7 cellular contexts compared by ENCODE assay signal in genomic region chr11:118998388-118998717, GRCh38. TPM values are rescaled to one million over a fixed set of nuclear protein-coding genes. Genes with fewer than 3 reads are reported as not detected.
DNase-seq lines count a peak whose midpoint lies in the region; ATAC-seq, FAIRE-seq and TF ChIP-seq lines count a peak whose summit lies in the region.
"Had no signal": no experiment of that assay in that cellular context is flagged by ENCODE, and none has a peak within 500 bp of the region (broad histone marks: within the 10 kb centered on the region; RNA-seq: fewer than 3 reads in every experiment).

No MANE protein-coding gene starts in this region.

- CTCF ChIA-PET in HEK293 (lab: Yijun Ruan, JAX) (interaction anchor here (0.6 to 2.1 kb wide), 5 partner anchors 17 to 330 kb away, joined by 3 to 8 read pairs (median 3); partner anchors contain the start of genes RPS25 and TRAPPC4), HepG2 (lab: Yijun Ruan, JAX; ENCODE audit: low intra/inter-chr PET ratio, low total read pairs) (no interaction called here)

- POLR2A ChIA-PET in HEK293 (lab: Yijun Ruan, JAX) (interaction anchor here (0.9 to 1.9 kb wide), 17 partner anchors 9 to 387 kb away, joined by 3 to 15 read pairs (median 4); partner anchors contain the start of genes DDX6, HMBS, RPS25 and SLC37A4), HepG2 (lab: Yijun Ruan, JAX) (interaction anchor here (1.0 to 2.8 kb wide), 15 partner anchors 15 to 207 kb away, joined by 3 to 66 read pairs (median 5); partner anchors contain the start of genes DDX6, DPAGT1, NLRX1 and RPS25)

- H3K27ac ChIP-seq in HEK293 (ENCODE audit: extremely low read depth, low read depth, low read length) (peak overlapping the region; percentile 32; the same call in 1 of the 2 replicates), HepG2 (ENCODE audit: extremely low read length, insufficient read depth, low read length) (peak overlapping the region; percentile 56)

- no peaks in the 10 kb centered on the region for H4K20me1 ChIP-seq in HepG2 (ENCODE audit: insufficient read depth, low read length)

- H3K27me3 ChIP-seq in HepG2 (ENCODE audit: control insufficient read depth in 1 of 2, insufficient read depth in 2 of 2, low read length in 2 of 2) = no peaks in the 10 kb centered on the region; a peak in 1 of 5 replicates

- peak overlapping the region; percentile 80 for H3K4me2 ChIP-seq in HepG2 (ENCODE audit: low read depth, low read length)

- TF ChIP-seq POLR2A in HepG2 (IDR thresholded peaks at IDR 0.05; ENCODE audit: insufficient read depth in 1 of 2, low read depth in 2 of 2, low read length in 2 of 2) = no peak

- peak overlapping the region; percentile 74 for H3K9ac ChIP-seq in HepG2 (ENCODE audit: insufficient read depth, low read depth, low read length)

- no peak for DNase-seq in HepG2 (ENCODE audit: low spot score)
- DNase-seq in stimulated activated CD4-positive, alpha-beta T cell treated with anti-CD3 and anti-CD28 coated beads, Interleukin-4, amount 100 ng/mL, for 24 hours = no peak
- DNase-seq in NCI-H226 = no peak
- DNase-seq in GF-D8 (lab: John Stamatoyannopoulos, UW) = no peak

- intact Hi-C loops in HepG2 (cut with micrococcal nuclease; ENCODE audit: unreplicated experiment) = loop anchor here (2.0 kb wide), 1 partner anchor 32 kb away; the partner anchor contains the start of gene SLC37A4

- H3K36me3 ChIP-seq in HEK293 (ENCODE audit: control insufficient read depth in 2 of 2, insufficient read depth in 1 of 2, low read length in 2 of 2) (peaks cover 13 to 37% of the 10 kb centered on the region in 2 experiments; a peak in 2 of 3 replicates), HepG2 (replicated peaks in 1 of 2; ENCODE audit: control insufficient read depth in 1 of 2, insufficient read depth in 2 of 2, low read length in 2 of 2) (peaks cover 6 to 17% of the 10 kb centered on the region in 2 experiments; a peak in 3 of 5 replicates)

- TSS peak; percentile 65 for BruUV-seq in HepG2 (replicated peaks; lab: Mats Ljungman, UMichigan)

- TF ChIP-seq RAD21 in HepG2 (CRISPR knock-in tag; IDR thresholded peaks at IDR 0.05) = no peak

- TF ChIP-seq EP300 in HepG2 (IDR thresholded peaks at IDR 0.05; ENCODE audit: low read depth in 2 of 2, low read length in 2 of 2) = no peak
- TF ChIP-seq EP300 in HepG2 (CRISPR knock-in tag; IDR thresholded peaks at IDR 0.05; ENCODE audit: borderline replicate concordance) = no peak

- in situ Hi-C loops in HepG2 (cut with HindIII; ENCODE audit: extremely low pct_ligation_motif_present, low pct_unique_long_range_greater_than_20kb) = no loop called here

- TF ChIP-seq CTCF in HEK293 (tag by site-specific recombination; IDR thresholded peaks at IDR 0.05) = no peak
- no peak for TF ChIP-seq CTCF in WI38 (IDR thresholded peaks at IDR 0.05; ENCODE audit: low read depth, low read length)
- TF ChIP-seq CTCF in HepG2 (CRISPR knock-in tag; IDR thresholded peaks at IDR 0.05) = no peak

- H3K79me2 ChIP-seq in HepG2 (ENCODE audit: insufficient read depth, low read length) = peaks cover 35% of the 10 kb centered on the region

- no peak for FAIRE-seq in HepG2 (lab: Jason Lieb, UNC)

- H2AFZ ChIP-seq in HepG2 (ENCODE audit: low read length) = no peak overlapping the region

- no peaks in the 10 kb centered on the region for H3K4me1 ChIP-seq in HEK293 (ENCODE audit: control insufficient read depth, insufficient read depth, low read length)
- peaks cover 42% of the 10 kb centered on the region for H3K4me1 ChIP-seq in HepG2 (ENCODE audit: insufficient read depth, low read length)

- 0% methylated on average over 5 of the region's 19 CpGs for WGBS in HepG2 (ENCODE audit: low lambda C conversion rate)

- H3K4me3 ChIP-seq in HEK293 (ENCODE audit: low read depth, low read length) (peak overlapping the region; percentile 94), WI38 (ENCODE audit: low read depth, low read length) (peak overlapping the region; percentile 89), HepG2 (replicated peaks in 1 of 3; ENCODE audit: insufficient read depth in 1 of 3, low read depth in 2 of 3, low read length in 3 of 3) (peak overlapping the region; percentile 79 to 91 (median 90))

- peak; percentile 36 for ATAC-seq in HepG2

- H3K9me3 ChIP-seq in HEK293 (ENCODE audit: control insufficient read depth, insufficient read depth, low read depth, low read length) (no peaks in the 10 kb centered on the region), HepG2 (ENCODE audit: low read length) (no peaks in the 10 kb centered on the region)

RNA-seq across cellular contexts. Expression of gene CENATAC, which starts 0.4 kb away (rescaled TPM):
- total RNA-seq in HepG2 (2016; rRNA removed; fragmentation: Illumina TruSeq; extraction: Trizol) = 9.2 and 25.0 TPM in 2 replicates
- 2.9 and 5.0 TPM in 2 replicates for total RNA-seq in HepG2 (2016; cell fraction: cytosol; rRNA removed; fragmentation: Illumina TruSeq; extraction: Trizol; ENCODE audit: low read depth)
- 10.8 and 23.9 TPM in 2 replicates for total RNA-seq in HepG2 (2016; cell fraction: insoluble cytoplasmic fraction; rRNA removed; fragmentation: Illumina TruSeq; extraction: Trizol)
- total RNA-seq in HepG2 (2016; cell fraction: membrane; rRNA removed; fragmentation: Illumina TruSeq; extraction: Trizol) = 5.4 and 7.4 TPM in 2 replicates
- 39.0 and 46.3 TPM in 2 replicates for total RNA-seq in HepG2 (2016; cell fraction: nucleus; rRNA removed; fragmentation: Illumina TruSeq; extraction: Trizol)
- polyA plus RNA-seq in HepG2 (2011; rRNA removed) = 19.8 and 21.7 TPM in 2 replicates
- 3.7 and 4.9 TPM in 2 replicates for polyA plus RNA-seq in HepG2 (2011; cell fraction: cytosol; rRNA removed)
- 56.4 and 56.7 TPM in 2 replicates for polyA plus RNA-seq in HepG2 (2011; cell fraction: nucleus; rRNA removed)
- polyA plus RNA-seq in HepG2 (2012) = 9.2 and 11.5 TPM in 2 replicates
- 3.9 and 4.7 TPM in 2 replicates for polyA plus RNA-seq in HepG2 (2016; cell fraction: cytosol; fragmentation: Illumina TruSeq; extraction: Trizol; ENCODE audit: low read depth)
- polyA plus RNA-seq in HepG2 (2016; cell fraction: insoluble cytoplasmic fraction; fragmentation: Illumina TruSeq; extraction: Trizol; ENCODE audit: low read depth) = 10.1 and 11.5 TPM in 2 replicates
- polyA plus RNA-seq in HepG2 (2016; cell fraction: membrane; fragmentation: Illumina TruSeq; extraction: Trizol; ENCODE audit: low read depth) = 4.1 and 4.4 TPM in 2 replicates
- 100 and 110 TPM in 2 replicates for polyA plus RNA-seq in HepG2 (2016; cell fraction: nucleus; fragmentation: Illumina TruSeq; extraction: Trizol; ENCODE audit: insufficient read depth, low read depth)
- 11.3 and 25.0 TPM in 2 replicates for polyA minus RNA-seq in HepG2 (2011; rRNA and poly(A)+ RNA removed; ENCODE audit: low replicate concordance)
- polyA minus RNA-seq in HepG2 (2011; cell fraction: cytosol; rRNA and poly(A)+ RNA removed) = 4.2 and 4.6 TPM in 2 replicates
- 45.4 and 51.7 TPM in 2 replicates for polyA minus RNA-seq in HepG2 (2011; cell fraction: nucleus; rRNA and poly(A)+ RNA removed)

RNA-seq across cellular contexts. Expression of gene RPS25, which starts 19.8 kb away (rescaled TPM):
- 1,415 and 1,643 TPM in 2 replicates for total RNA-seq in HepG2 (2016; rRNA removed; fragmentation: Illumina TruSeq; extraction: Trizol)
- 2,275 and 2,513 TPM in 2 replicates for total RNA-seq in HepG2 (2016; cell fraction: cytosol; rRNA removed; fragmentation: Illumina TruSeq; extraction: Trizol; ENCODE audit: low read depth)
- total RNA-seq in HepG2 (2016; cell fraction: insoluble cytoplasmic fraction; rRNA removed; fragmentation: Illumina TruSeq; extraction: Trizol) = 1,435 and 1,680 TPM in 2 replicates
- 3,410 and 3,458 TPM in 2 replicates for total RNA-seq in HepG2 (2016; cell fraction: membrane; rRNA removed; fragmentation: Illumina TruSeq; extraction: Trizol)
- total RNA-seq in HepG2 (2016; cell fraction: nucleus; rRNA removed; fragmentation: Illumina TruSeq; extraction: Trizol) = 502 and 555 TPM in 2 replicates
- polyA plus RNA-seq in HepG2 (2011; rRNA removed) = 647 and 839 TPM in 2 replicates
- polyA plus RNA-seq in HepG2 (2011; cell fraction: cytosol; rRNA removed) = 1,228 and 1,764 TPM in 2 replicates
- 458 and 672 TPM in 2 replicates for polyA plus RNA-seq in HepG2 (2011; cell fraction: nucleus; rRNA removed)
- polyA plus RNA-seq in HepG2 (2012) = 1,615 and 1,935 TPM in 2 replicates
- polyA plus RNA-seq in HepG2 (2016; cell fraction: cytosol; fragmentation: Illumina TruSeq; extraction: Trizol; ENCODE audit: low read depth) = 2,641 and 2,732 TPM in 2 replicates
- polyA plus RNA-seq in HepG2 (2016; cell fraction: insoluble cytoplasmic fraction; fragmentation: Illumina TruSeq; extraction: Trizol; ENCODE audit: low read depth) = 1,500 and 1,585 TPM in 2 replicates
- 3,047 and 3,101 TPM in 2 replicates for polyA plus RNA-seq in HepG2 (2016; cell fraction: membrane; fragmentation: Illumina TruSeq; extraction: Trizol; ENCODE audit: low read depth)
- 848 and 904 TPM in 2 replicates for polyA plus RNA-seq in HepG2 (2016; cell fraction: nucleus; fragmentation: Illumina TruSeq; extraction: Trizol; ENCODE audit: insufficient read depth, low read depth)
- polyA minus RNA-seq in HepG2 (2011; rRNA and poly(A)+ RNA removed; ENCODE audit: low replicate concordance) = 34.5 and 58.3 TPM in 2 replicates
- 501 and 613 TPM in 2 replicates for polyA minus RNA-seq in HepG2 (2011; cell fraction: cytosol; rRNA and poly(A)+ RNA removed)
- 93.2 and 132 TPM in 2 replicates for polyA minus RNA-seq in HepG2 (2011; cell fraction: nucleus; rRNA and poly(A)+ RNA removed)

RNA-seq across cellular contexts. Expression of gene TRAPPC4, which starts 20.2 kb away (rescaled TPM):
- total RNA-seq in HepG2 (2016; rRNA removed; fragmentation: Illumina TruSeq; extraction: Trizol) = 97.4 and 124 TPM in 2 replicates
- total RNA-seq in HepG2 (2016; cell fraction: cytosol; rRNA removed; fragmentation: Illumina TruSeq; extraction: Trizol; ENCODE audit: low read depth) = 27.9 and 36.4 TPM in 2 replicates
- total RNA-seq in HepG2 (2016; cell fraction: insoluble cytoplasmic fraction; rRNA removed; fragmentation: Illumina TruSeq; extraction: Trizol) = 97.4 and 132 TPM in 2 replicates
- 40.9 and 41.3 TPM in 2 replicates for total RNA-seq in HepG2 (2016; cell fraction: membrane; rRNA removed; fragmentation: Illumina TruSeq; extraction: Trizol)
- 40.3 and 49.2 TPM in 2 replicates for total RNA-seq in HepG2 (2016; cell fraction: nucleus; rRNA removed; fragmentation: Illumina TruSeq; extraction: Trizol)
- polyA plus RNA-seq in HepG2 (2011; rRNA removed) = 126 and 140 TPM in 2 replicates
- 244 TPM in 2 replicates for polyA plus RNA-seq in HepG2 (2011; cell fraction: cytosol; rRNA removed)
- 66.5 and 86.6 TPM in 2 replicates for polyA plus RNA-seq in HepG2 (2011; cell fraction: nucleus; rRNA removed)
- polyA plus RNA-seq in HepG2 (2012) = 79.9 and 87.7 TPM in 2 replicates
- polyA plus RNA-seq in HepG2 (2016; cell fraction: cytosol; fragmentation: Illumina TruSeq; extraction: Trizol; ENCODE audit: low read depth) = 27.4 and 30.8 TPM in 2 replicates
- 119 and 128 TPM in 2 replicates for polyA plus RNA-seq in HepG2 (2016; cell fraction: insoluble cytoplasmic fraction; fragmentation: Illumina TruSeq; extraction: Trizol; ENCODE audit: low read depth)
- 27.5 and 28.4 TPM in 2 replicates for polyA plus RNA-seq in HepG2 (2016; cell fraction: membrane; fragmentation: Illumina TruSeq; extraction: Trizol; ENCODE audit: low read depth)
- polyA plus RNA-seq in HepG2 (2016; cell fraction: nucleus; fragmentation: Illumina TruSeq; extraction: Trizol; ENCODE audit: insufficient read depth, low read depth) = 50.7 and 55.6 TPM in 2 replicates
- 109 and 163 TPM in 2 replicates for polyA minus RNA-seq in HepG2 (2011; rRNA and poly(A)+ RNA removed; ENCODE audit: low replicate concordance)
- 24.4 and 30.3 TPM in 2 replicates for polyA minus RNA-seq in HepG2 (2011; cell fraction: cytosol; rRNA and poly(A)+ RNA removed)
- 36.2 and 46.1 TPM in 2 replicates for polyA minus RNA-seq in HepG2 (2011; cell fraction: nucleus; rRNA and poly(A)+ RNA removed)

RNA-seq across cellular contexts. Expression of gene FOXR1, which starts 26.8 kb away (rescaled TPM):
- not detected in 2 replicates for total RNA-seq in HepG2 (2016; rRNA removed; fragmentation: Illumina TruSeq; extraction: Trizol)
- not detected in 2 replicates for total RNA-seq in HepG2 (2016; cell fraction: cytosol; rRNA removed; fragmentation: Illumina TruSeq; extraction: Trizol; ENCODE audit: low read depth)
- total RNA-seq in HepG2 (2016; cell fraction: insoluble cytoplasmic fraction; rRNA removed; fragmentation: Illumina TruSeq; extraction: Trizol) = not detected in 2 replicates
- total RNA-seq in HepG2 (2016; cell fraction: membrane; rRNA removed; fragmentation: Illumina TruSeq; extraction: Trizol) = not detected in 2 replicates
- total RNA-seq in HepG2 (2016; cell fraction: nucleus; rRNA removed; fragmentation: Illumina TruSeq; extraction: Trizol) = not detected in 2 replicates
- polyA plus RNA-seq in HepG2 (2011; rRNA removed) = not detected in 2 replicates
- polyA plus RNA-seq in HepG2 (2011; cell fraction: cytosol; rRNA removed) = not detected in 2 replicates
- polyA plus RNA-seq in HepG2 (2011; cell fraction: nucleus; rRNA removed) = not detected in 2 replicates
- polyA plus RNA-seq in HepG2 (2012) = not detected in 2 replicates
- polyA plus RNA-seq in HepG2 (2016; cell fraction: cytosol; fragmentation: Illumina TruSeq; extraction: Trizol; ENCODE audit: low read depth) = not detected in 2 replicates
- not detected in 2 replicates for polyA plus RNA-seq in HepG2 (2016; cell fraction: insoluble cytoplasmic fraction; fragmentation: Illumina TruSeq; extraction: Trizol; ENCODE audit: low read depth)
- polyA plus RNA-seq in HepG2 (2016; cell fraction: membrane; fragmentation: Illumina TruSeq; extraction: Trizol; ENCODE audit: low read depth) = not detected in 2 replicates
- polyA plus RNA-seq in HepG2 (2016; cell fraction: nucleus; fragmentation: Illumina TruSeq; extraction: Trizol; ENCODE audit: insufficient read depth, low read depth) = not detected in 2 replicates
- polyA minus RNA-seq in HepG2 (2011; rRNA and poly(A)+ RNA removed; ENCODE audit: low replicate concordance) = not detected in 2 replicates
- not detected in 2 replicates for polyA minus RNA-seq in HepG2 (2011; cell fraction: cytosol; rRNA and poly(A)+ RNA removed)
- polyA minus RNA-seq in HepG2 (2011; cell fraction: nucleus; rRNA and poly(A)+ RNA removed) = not detected in 2 replicates
- total RNA-seq: dermis microvascular lymphatic vessel endothelial cell had no signal

RNA-seq across cellular contexts. Expression of gene SLC37A4, which starts 32.3 kb away (rescaled TPM):
- 25.6 and 43.0 TPM in 2 replicates for total RNA-seq in HepG2 (2016; rRNA removed; fragmentation: Illumina TruSeq; extraction: Trizol)
- total RNA-seq in HepG2 (2016; cell fraction: cytosol; rRNA removed; fragmentation: Illumina TruSeq; extraction: Trizol; ENCODE audit: low read depth) = 12.3 and 13.2 TPM in 2 replicates
- total RNA-seq in HepG2 (2016; cell fraction: insoluble cytoplasmic fraction; rRNA removed; fragmentation: Illumina TruSeq; extraction: Trizol) = 30.8 and 42.1 TPM in 2 replicates
- total RNA-seq in HepG2 (2016; cell fraction: membrane; rRNA removed; fragmentation: Illumina TruSeq; extraction: Trizol) = 25.9 and 31.5 TPM in 2 replicates
- 34.0 and 45.3 TPM in 2 replicates for total RNA-seq in HepG2 (2016; cell fraction: nucleus; rRNA removed; fragmentation: Illumina TruSeq; extraction: Trizol)
- polyA plus RNA-seq in HepG2 (2011; rRNA removed) = 56.1 and 59.7 TPM in 2 replicates
- 60.5 and 69.7 TPM in 2 replicates for polyA plus RNA-seq in HepG2 (2011; cell fraction: cytosol; rRNA removed)
- 154 and 157 TPM in 2 replicates for polyA plus RNA-seq in HepG2 (2011; cell fraction: nucleus; rRNA removed)
- 34.0 and 42.6 TPM in 2 replicates for polyA plus RNA-seq in HepG2 (2012)
- polyA plus RNA-seq in HepG2 (2016; cell fraction: cytosol; fragmentation: Illumina TruSeq; extraction: Trizol; ENCODE audit: low read depth) = 13.6 and 16.7 TPM in 2 replicates
- polyA plus RNA-seq in HepG2 (2016; cell fraction: insoluble cytoplasmic fraction; fragmentation: Illumina TruSeq; extraction: Trizol; ENCODE audit: low read depth) = 28.9 and 31.0 TPM in 2 replicates
- polyA plus RNA-seq in HepG2 (2016; cell fraction: membrane; fragmentation: Illumina TruSeq; extraction: Trizol; ENCODE audit: low read depth) = 25.0 and 29.4 TPM in 2 replicates
- polyA plus RNA-seq in HepG2 (2016; cell fraction: nucleus; fragmentation: Illumina TruSeq; extraction: Trizol; ENCODE audit: insufficient read depth, low read depth) = 73.9 and 77.2 TPM in 2 replicates
- polyA minus RNA-seq in HepG2 (2011; rRNA and poly(A)+ RNA removed; ENCODE audit: low replicate concordance) = 44.4 and 130 TPM in 2 replicates
- 25.6 and 27.3 TPM in 2 replicates for polyA minus RNA-seq in HepG2 (2011; cell fraction: cytosol; rRNA and poly(A)+ RNA removed)
- polyA minus RNA-seq in HepG2 (2011; cell fraction: nucleus; rRNA and poly(A)+ RNA removed) = 34.5 and 38.3 TPM in 2 replicates

Comparison
In these comparisons a context has a peak if more than half of its experiments do, and no peak if none do; other contexts are left out.
1. Of the 63 proteins assayed by ChIP-seq in both HepG2 and HEK293: peak only in HepG2: ZBTB10 and ZNF350; only in HEK293: ZNF335; in both: none; in neither: 60.